Comparison of ENCODE assay signal across 16 cellular contexts in genomic region chr5:2680979-2681378, GRCh38.
A peak's percentile ranks its signal among the peaks of the same experiment; 100 is the strongest.
DNase-seq lines count a peak whose midpoint lies in the region; ATAC-seq and TF ChIP-seq lines count a peak whose summit lies in the region.
"Had no signal": no experiment of that assay in that cellular context is flagged by ENCODE, and none has a peak within 500 bp of the region (broad histone marks: within the 10 kb centered on the region; RNA-seq: fewer than 3 reads in every experiment).

No MANE protein-coding gene starts in this region.

- POLR2A ChIA-PET in PC-3 (lab: Charles Lee; ENCODE audit: unreplicated experiment), result no interaction called here

- H3K9ac ChIP-seq in BLaER1, result no peak overlapping the region
- H3K9ac ChIP-seq in PC-3 (ENCODE audit: low read length), result no peak overlapping the region

- ATAC-seq in PC-3 (no peak), GM19324 (IDR thresholded peaks at IDR 0.05; ENCODE audit: low FRiP score, unreplicated experiment) (no peak)

- H3K27ac ChIP-seq in BLaER1 (no peak overlapping the region), PC-3 (ENCODE audit: low read length) (no peak overlapping the region), esophagus muscularis mucosa (replicated peaks in 1 of 4) (no peak overlapping the region)
- H3K27ac ChIP-seq: C4-2B had no signal

- H2AFZ ChIP-seq in PC-3 (ENCODE audit: low read length), result no peak overlapping the region

- CTCF ChIA-PET in PC-3 (lab: Charles Lee), result no interaction called here

- H3K4me2 ChIP-seq in BLaER1 (peak overlapping the region; percentile 56), PC-3 (ENCODE audit: low read length) (no peak overlapping the region)

- H3K27me3 ChIP-seq in BLaER1 (no peaks in the 10 kb centered on the region), PC-3 (ENCODE audit: low read length) (peaks cover 22% of the 10 kb centered on the region; the same call in 1 of the 2 replicates), esophagus muscularis mucosa (peaks cover 0 to 13% (median 0%) of the 10 kb centered on the region in 4 donors)

- H3K4me3 ChIP-seq in BLaER1, result no peak overlapping the region
- no peak overlapping the region for H3K4me3 ChIP-seq in PC-3 (ENCODE audit: low read length)
- H3K4me3 ChIP-seq in astrocyte of the cerebellum (ENCODE audit: low read depth, low read length), result no peak overlapping the region
- no peak overlapping the region for H3K4me3 ChIP-seq in esophagus muscularis mucosa

- no peak for TF ChIP-seq POLR2A in esophagus muscularis mucosa (IDR thresholded peaks at IDR 0.05; ENCODE audit: low read depth)

- BruUV-seq in PC-3 (replicated peaks; lab: Mats Ljungman, UMichigan), result no TSS peak

- intact Hi-C loops in PC-3 (cut with micrococcal nuclease) (no loop called here), esophagus muscularis mucosa (cut with DNase I) (no loop called here)

- TF ChIP-seq EP300 in esophagus muscularis mucosa (IDR thresholded peaks at IDR 0.05), result no peak

- no peak for TF ChIP-seq CTCF in PC-3 (conservative IDR thresholded peaks at IDR 0.05; ENCODE audit: low read depth, low read length)
- TF ChIP-seq CTCF in astrocyte of the cerebellum (IDR thresholded peaks at IDR 0.05; ENCODE audit: low read depth, low read length, missing control alignments), result no peak
- TF ChIP-seq CTCF in esophagus muscularis mucosa (IDR thresholded peaks at IDR 0.05), result no peak

- H3K36me3 ChIP-seq in BLaER1 (no peaks in the 10 kb centered on the region), PC-3 (ENCODE audit: low read depth, low read length) (no peaks in the 10 kb centered on the region), esophagus muscularis mucosa (no peaks in the 10 kb centered on the region)

- H3K4me1 ChIP-seq in BLaER1 (peaks cover 16% of the 10 kb centered on the region), PC-3 (ENCODE audit: insufficient read depth, low read length) (peaks cover 14% of the 10 kb centered on the region), esophagus muscularis mucosa (no peaks in the 10 kb centered on the region)

- no peaks in the 10 kb centered on the region for H3K9me2 ChIP-seq in PC-3 (replicated peaks; ENCODE audit: low read length)

- H3K9me3 ChIP-seq in BLaER1, result peaks cover 14% of the 10 kb centered on the region
- H3K9me3 ChIP-seq in PC-3 (ENCODE audit: low read length), result no peaks in the 10 kb centered on the region
- H3K9me3 ChIP-seq in esophagus muscularis mucosa, result no peaks in the 10 kb centered on the region

- in situ Hi-C loops in astrocyte of the cerebellum (cut with HindIII; ENCODE audit: low sequenced_read_pairs), result no loop called here

- WGBS in esophagus muscularis mucosa, result 100% methylated on average over 2 of the region's 2 CpGs

- no peaks in the 10 kb centered on the region for H3F3A ChIP-seq in PC-3 (ENCODE audit: low read length, unreplicated experiment)

- H3K79me2 ChIP-seq in PC-3 (ENCODE audit: low read length), result no peaks in the 10 kb centered on the region

- no peaks in the 10 kb centered on the region for H4K20me1 ChIP-seq in BLaER1
- H4K20me1 ChIP-seq in PC-3 (ENCODE audit: low read length), result no peaks in the 10 kb centered on the region

- DNase-seq in H4 (ENCODE audit: low spot score) (peak; percentile 84), PC-3 (peak; percentile 10), astrocyte of the cerebellum (ENCODE audit: low read depth) (peak; percentile 62), esophagus muscularis mucosa (ENCODE audit: extremely low spot score) (no peak)
- no peak for DNase-seq in activated CD8-positive, alpha-beta memory T cell treated with anti-CD3 and anti-CD28 coated beads, Interleukin-2, amount 50 U/mL, for 48 hours
- DNase-seq in activated naive CD4-positive, alpha-beta T cell treated with anti-CD3 and anti-CD28 coated beads, Interleukin-2, amount 50 U/mL, for 16 hours, result no peak
- DNase-seq: ACHN; CD4-positive, alpha-beta memory T cell; COR-L47; DMS153; DND-41; GF-D8; IMR-90 had no signal

Comparison
In these comparisons a context has a peak if more than half of its experiments do, and no peak if none do; other contexts are left out.
1. DNase-seq: peak in H4 (single experiment), PC-3 (single experiment) and astrocyte of the cerebellum (single experiment); none in activated CD8-positive, alpha-beta memory T cell treated with anti-CD3 and anti-CD28 coated beads, Interleukin-2, amount 50 U/mL, for 48 hours (single experiment), activated naive CD4-positive, alpha-beta T cell treated with anti-CD3 and anti-CD28 coated beads, Interleukin-2, amount 50 U/mL, for 16 hours (single experiment) and esophagus muscularis mucosa (single experiment).